ENCODE assay signal across 1 cellular context in the genomic region with DNA sequence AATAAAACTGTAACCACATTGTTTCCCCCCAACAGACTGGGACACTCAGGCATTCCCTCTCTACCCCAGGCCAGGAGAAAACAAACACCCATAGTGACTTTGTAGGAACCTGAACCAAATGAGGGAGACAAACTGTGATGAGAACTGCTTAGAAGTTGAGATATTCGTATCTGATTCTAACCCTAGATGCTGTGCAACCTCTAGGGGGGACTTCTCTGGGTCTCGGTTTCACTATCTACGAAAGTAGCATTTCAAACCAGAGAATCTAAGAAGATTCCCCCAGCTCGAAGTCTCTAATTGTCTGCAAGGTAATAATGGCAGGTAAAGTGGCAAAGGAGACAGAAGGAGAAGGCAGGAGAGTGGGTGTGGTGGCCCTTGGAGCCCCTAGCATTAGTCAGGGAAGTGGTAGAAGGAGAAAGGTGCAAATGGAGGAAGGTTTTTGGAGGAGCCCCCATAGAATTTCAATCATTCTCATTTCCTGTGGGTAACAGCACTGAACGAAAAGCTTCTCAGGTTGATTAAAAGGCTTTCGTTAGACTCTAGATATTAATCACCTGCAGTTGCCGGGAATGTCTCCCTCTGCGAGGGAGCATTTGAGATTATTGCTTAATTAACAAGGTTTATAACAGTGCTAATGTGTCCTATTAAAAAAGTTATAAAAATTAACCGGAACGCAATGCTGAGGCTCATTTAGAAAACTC.
TF ChIP-seq lines count a peak whose summit lies in the region.

No MANE protein-coding gene starts in this region.

TF ChIP-seq in WTC11, 78 proteins besides CTCF, POLR2A, EP300 and RAD21 (continued from another document):
- TF ChIP-seq NFATC4 (CRISPR knock-in tag; IDR thresholded peaks at IDR 0.05): no peak
